15 cellular contexts compared by ENCODE assay signal in genomic region chr1:150889650-150890416, GRCh38. TPM values are rescaled to one million over a fixed set of nuclear protein-coding genes. Genes with fewer than 3 reads are reported as not detected.
DNase-seq lines count a peak whose midpoint lies in the region; ATAC-seq and TF ChIP-seq lines count a peak whose summit lies in the region.
"Had no signal": no experiment of that assay in that cellular context is flagged by ENCODE, and none has a peak within 500 bp of the region (broad histone marks: within the 10 kb centered on the region; RNA-seq: fewer than 3 reads in every experiment).

No MANE protein-coding gene starts in this region.

- H3K27me3 Mint-ChIP-seq in activated T-cell treated with anti-CD3 and anti-CD28 coated beads, Interleukin-2, amount 50 U/mL, for 4 hours (ENCODE audit: low read depth): no peaks in the 10 kb centered on the region
- H3K27me3 Mint-ChIP-seq in T-helper 2 cell treated with Interferon-gamma antibody and Interleukin-4, amounts not matched to agents 5 μg/mL and 100 μg/mL, for 36 hours (ENCODE audit: low read depth): no peaks in the 10 kb centered on the region

- H4K20me1 ChIP-seq in osteoblast (ENCODE audit: insufficient read depth, low read length): no peaks in the 10 kb centered on the region

- peak overlapping the region; percentile 39 for H3K4me3 Mint-ChIP-seq in activated T-cell treated with anti-CD3 and anti-CD28 coated beads, Interleukin-2, amount 50 U/mL, for 4 hours
- peak overlapping the region; percentile 32 for H3K4me3 Mint-ChIP-seq in T-helper 2 cell treated with Interferon-gamma antibody and Interleukin-4, amounts not matched to agents 5 μg/mL and 100 μg/mL, for 36 hours

- no peak for DNase-seq in activated T-cell treated with anti-CD3 and anti-CD28 coated beads, Interleukin-2, amount 50 U/mL, for 4 hours
- DNase-seq in activated T-cell treated with anti-CD3 and anti-CD28 coated beads, Interleukin-2, amount 50 U/mL, for 48 hours: no peak
- no peak for DNase-seq in T-helper 2 cell treated with Interferon-gamma antibody and Interleukin-4, amounts not matched to agents 5 μg/mL and 100 μg/mL, for 36 hours (ENCODE audit: low spot score)
- no peak for DNase-seq in stimulated activated naive CD8-positive, alpha-beta T cell treated with anti-CD3 and anti-CD28 coated beads, Interleukin-15, Interleukin-2, amounts not matched to agents 100 U/mL and 50 U/mL, for 24 hours
- DNase-seq in esophagus squamous epithelium (lab: John Stamatoyannopoulos, UW) (no peak), osteoblast (ENCODE audit: insufficient read length, low spot score, missing footprints) (no peak), BE2C (no peak)
- DNase-seq: NCI-H187; NK-92 treated with Interleukin-12 subunit alpha and Interleukin-12 subunit beta, amount 100 ng/mL, for 24 hours; stimulated activated CD4-positive, alpha-beta T cell treated with anti-CD3 and anti-CD28 coated beads, Interleukin-4, amount 100 ng/mL, for 24 hours had no signal

- H3K36me3 ChIP-seq in esophagus squamous epithelium (no peaks in the 10 kb centered on the region), osteoblast (ENCODE audit: insufficient read depth, low read length) (no peaks in the 10 kb centered on the region), BE2C (no peaks in the 10 kb centered on the region)

- no peaks in the 10 kb centered on the region for H3K36me3 Mint-ChIP-seq in activated T-cell treated with anti-CD3 and anti-CD28 coated beads, Interleukin-2, amount 50 U/mL, for 4 hours (ENCODE audit: insufficient read depth)
- H3K36me3 Mint-ChIP-seq in T-helper 2 cell treated with Interferon-gamma antibody and Interleukin-4, amounts not matched to agents 5 μg/mL and 100 μg/mL, for 36 hours (ENCODE audit: low read depth): peaks cover 5% of the 10 kb centered on the region

- H3K9me3 ChIP-seq in esophagus squamous epithelium: no peaks in the 10 kb centered on the region
- H3K9me3 ChIP-seq in osteoblast (ENCODE audit: low read depth, low read length): no peaks in the 10 kb centered on the region
- H3K9me3 ChIP-seq in BE2C: no peaks in the 10 kb centered on the region

- 85% methylated on average over 5 of the region's 5 CpGs for WGBS in esophagus squamous epithelium, 2 donors

- H3K27me3 ChIP-seq in esophagus squamous epithelium: no peaks in the 10 kb centered on the region
- H3K27me3 ChIP-seq in osteoblast (ENCODE audit: insufficient read depth, low read length): no peaks in the 10 kb centered on the region
- H3K27me3 ChIP-seq in BE2C: no peaks in the 10 kb centered on the region; the same call in 1 of the 2 replicates
- H3K27me3 ChIP-seq: hepatocyte had no signal

- H3K27ac ChIP-seq in esophagus squamous epithelium (no peak overlapping the region), osteoblast (ENCODE audit: low read depth, low read length) (no peak overlapping the region)
- H3K27ac ChIP-seq: epithelial cell of prostate, hepatocyte had no signal

- intact Hi-C loops in esophagus squamous epithelium (cut with DNase I): no loop called here

- TF ChIP-seq CTCF in esophagus squamous epithelium (IDR thresholded peaks at IDR 0.05) (no peak), osteoblast (IDR thresholded peaks at IDR 0.05; ENCODE audit: extremely low read depth, low read depth, low read length) (no peak), BE2C (IDR thresholded peaks at IDR 0.05; ENCODE audit: low read depth, low read length) (no peak)

- peak overlapping the region; percentile 85 for H3K27ac Mint-ChIP-seq in T-helper 2 cell treated with Interferon-gamma antibody and Interleukin-4, amounts not matched to agents 5 μg/mL and 100 μg/mL, for 36 hours

- ATAC-seq in activated T-cell treated with anti-CD3 and anti-CD28 coated beads, Interleukin-2, amount 50 U/mL, for 4 hours: peak; percentile 82 to 89
- peak; percentile 54 for ATAC-seq in GM21619 (IDR thresholded peaks at IDR 0.05; ENCODE audit: unreplicated experiment)
- ATAC-seq in stimulated activated naive CD8-positive, alpha-beta T cell treated with anti-CD3 and anti-CD28 coated beads, Interleukin-15, Interleukin-2, amounts not matched to agents 100 U/mL and 50 U/mL, for 24 hours: peak; percentile 95

- H2AFZ ChIP-seq in osteoblast (ENCODE audit: low read length): no peak overlapping the region
- H2AFZ ChIP-seq: hepatocyte had no signal

- TF ChIP-seq POLR2A in esophagus squamous epithelium (IDR thresholded peaks at IDR 0.05): no peak

- no peaks in the 10 kb centered on the region for H3K4me1 ChIP-seq in esophagus squamous epithelium
- H3K4me1 ChIP-seq in osteoblast (ENCODE audit: insufficient read depth, low read length): peaks cover 6% of the 10 kb centered on the region
- H3K4me1 ChIP-seq in BE2C: no peaks in the 10 kb centered on the region

- peaks cover 19% of the 10 kb centered on the region for H3K4me1 Mint-ChIP-seq in activated T-cell treated with anti-CD3 and anti-CD28 coated beads, Interleukin-2, amount 50 U/mL, for 4 hours (ENCODE audit: low read depth)
- peaks cover 41% of the 10 kb centered on the region for H3K4me1 Mint-ChIP-seq in T-helper 2 cell treated with Interferon-gamma antibody and Interleukin-4, amounts not matched to agents 5 μg/mL and 100 μg/mL, for 36 hours (ENCODE audit: low read depth)

- no peaks in the 10 kb centered on the region for H3K9me3 Mint-ChIP-seq in activated T-cell treated with anti-CD3 and anti-CD28 coated beads, Interleukin-2, amount 50 U/mL, for 4 hours
- H3K9me3 Mint-ChIP-seq in T-helper 2 cell treated with Interferon-gamma antibody and Interleukin-4, amounts not matched to agents 5 μg/mL and 100 μg/mL, for 36 hours: peaks cover 3% of the 10 kb centered on the region

- H3K4me3 ChIP-seq in esophagus squamous epithelium (no peak overlapping the region), osteoblast (ENCODE audit: insufficient read depth, low read length) (no peak overlapping the region), BE2C (ENCODE audit: low read depth, low read length) (no peak overlapping the region)
- H3K4me3 ChIP-seq: hepatocyte, lung had no signal

- no peak overlapping the region for H3K4me2 ChIP-seq in osteoblast (ENCODE audit: insufficient read depth, low read length)
- H3K4me2 ChIP-seq: hepatocyte had no signal

- no peaks in the 10 kb centered on the region for H3K79me2 ChIP-seq in osteoblast (ENCODE audit: insufficient read depth, low read length)
- H3K79me2 ChIP-seq: hepatocyte had no signal

RNA-seq across cellular contexts. Expression of gene CTXND2, which starts 2.9 kb away (rescaled TPM):
- total RNA-seq in activated T-cell treated with anti-CD3 and anti-CD28 coated beads, Interleukin-2, amount 50 U/mL, for 4 hours: not detected
- not detected for total RNA-seq in esophagus squamous epithelium
- not detected in 2 replicates for total RNA-seq in osteoblast
- not detected for polyA plus RNA-seq in BE2C (2012; ENCODE audit: insufficient read depth, insufficient read length, low read depth)
- total RNA-seq: hepatocyte, lung, subcutaneous adipose tissue had no signal

RNA-seq across cellular contexts. Expression of gene ARNT, which starts 13.4 kb away (rescaled TPM):
- total RNA-seq in activated T-cell treated with anti-CD3 and anti-CD28 coated beads, Interleukin-2, amount 50 U/mL, for 4 hours: 10 to 100 TPM; 20.1 to 24.6 (median 22.6) TPM
- 10 to 100 TPM; 20.5 to 39.9 (median 25.0) TPM for total RNA-seq in esophagus squamous epithelium
- 61.9 and 63.3 TPM in 2 replicates for total RNA-seq in osteoblast
- 18.3 TPM for polyA plus RNA-seq in BE2C (2012; ENCODE audit: insufficient read depth, insufficient read length, low read depth)

RNA-seq across cellular contexts. Expression of gene SETDB1, which starts 36.3 kb away (rescaled TPM):
- total RNA-seq in activated T-cell treated with anti-CD3 and anti-CD28 coated beads, Interleukin-2, amount 50 U/mL, for 4 hours: 10 to 100 TPM; 37.0 to 40.7 (median 40.7) TPM
- 10 to 100 TPM; 20.5 to 39.5 (median 25.3) TPM for total RNA-seq in esophagus squamous epithelium
- total RNA-seq in osteoblast: 38.0 and 42.3 TPM in 2 replicates
- 88.7 TPM for polyA plus RNA-seq in BE2C (2012; ENCODE audit: insufficient read depth, insufficient read length, low read depth)
